In the genomic region with DNA sequence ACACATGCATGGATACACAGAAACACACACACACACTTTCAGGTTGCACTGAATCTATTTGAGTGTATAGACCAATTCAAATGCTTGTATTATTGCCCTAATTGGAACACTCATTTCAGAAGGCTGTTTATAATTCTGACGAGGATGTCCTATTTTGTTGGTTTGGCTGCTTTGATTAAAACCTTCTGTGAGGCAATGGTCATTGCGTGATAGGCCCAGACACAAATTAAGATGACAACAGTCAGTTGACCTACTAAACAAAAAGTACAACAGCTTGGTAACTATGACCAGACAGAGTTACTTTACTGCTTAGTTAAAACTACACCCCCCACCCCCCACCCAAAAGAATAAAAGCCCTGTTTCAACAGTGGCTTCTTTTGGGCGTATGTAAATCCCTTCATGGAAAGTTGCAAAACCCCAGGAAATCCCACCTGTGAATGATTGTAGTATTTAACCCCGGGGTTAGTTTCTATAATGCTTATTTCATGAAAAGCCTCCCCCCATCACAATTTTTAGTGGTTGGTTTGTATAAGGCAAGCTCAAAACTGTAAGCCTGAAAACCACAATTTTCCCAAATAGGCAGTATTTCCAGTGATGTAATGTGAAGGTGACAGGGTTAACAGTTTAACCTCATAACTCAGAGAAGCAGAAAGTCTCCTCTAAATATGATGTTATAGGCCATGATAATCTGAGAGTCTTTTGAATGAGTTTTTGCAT, we compare ENCODE assay signal across 19 cellular contexts.
DNase-seq lines count a peak whose midpoint lies in the region; ATAC-seq and FAIRE-seq lines count a peak whose summit lies in the region.
"Had no signal": no experiment of that assay in that cellular context is flagged by ENCODE, and none has a peak within 500 bp of the region (broad histone marks: within the 10 kb centered on the region; RNA-seq: fewer than 3 reads in every experiment).

No MANE protein-coding gene starts in this region.

- intact Hi-C loops in sciatic nerve (cut with DNase I) = no loop called here

- FAIRE-seq in endometrium (lab: Jason Lieb, UNC) = peak; percentile 81

- no peak for DNase-seq in sciatic nerve (ENCODE audit: low spot score)
- no peak for DNase-seq in COR-L47 (lab: John Stamatoyannopoulos, UW)
- no peak for DNase-seq in activated CD4-positive, alpha-beta T cell treated with anti-CD3 and anti-CD28 coated beads for 4 hours
- DNase-seq: activated B cell treated with CpG ODN at 0.5 μM for 24 hours; amniotic stem cell; central memory CD4-positive, alpha-beta T cell; DMS53; effector CD8-positive, alpha-beta T cell; HFFc6; NCI-H146; NCI-H226; NK-92 treated with Interleukin-12 subunit alpha and Interleukin-12 subunit beta, amount 100 ng/mL, for 24 hours; transverse colon had no signal

- ATAC-seq in GM18870 (IDR thresholded peaks at IDR 0.05; ENCODE audit: unreplicated experiment) = peak; percentile 69
- ATAC-seq in HG02623 (IDR thresholded peaks at IDR 0.05; ENCODE audit: unreplicated experiment) = peak; percentile 65
- peak; percentile 77 for ATAC-seq in sciatic nerve
- ATAC-seq in GM18517 (IDR thresholded peaks at IDR 0.05; ENCODE audit: unreplicated experiment) = no peak
- ATAC-seq: activated T-helper 17 cell treated with anti-CD3 and anti-CD28 coated beads, Interleukin-2, amount 50 U/mL, for 72 hours; stimulated activated memory B cell treated with anti-CD40 and anti-IgM and Interleukin-4, amounts not matched to agents 10 μg/mL and 1 μg/mL and 100 μg/mL, for 72 hours had no signal
